In the genomic region with DNA sequence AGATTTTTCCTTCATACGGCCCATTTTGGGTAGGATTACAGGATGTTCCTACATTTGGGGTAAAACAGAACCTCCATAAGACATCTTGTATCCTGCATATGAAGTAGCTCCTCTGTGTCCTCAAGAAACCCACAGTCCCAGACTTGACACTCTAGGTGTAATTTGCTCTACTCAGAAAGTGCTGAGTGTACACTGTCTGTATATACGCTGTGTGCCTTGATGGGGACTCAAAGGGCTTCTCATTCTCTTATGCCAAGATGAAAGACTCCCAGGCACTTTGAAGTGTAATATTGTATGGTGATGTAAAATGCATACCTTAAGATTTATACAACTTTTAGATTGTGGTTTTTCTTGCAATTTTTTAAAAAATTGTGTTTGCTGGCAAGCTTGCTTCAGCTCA, we compare ENCODE assay signal across 42 cellular contexts. TPM values are rescaled to one million over a fixed set of nuclear protein-coding genes. Genes with fewer than 3 reads are reported as not detected.
"Had no signal": no experiment of that assay in that cellular context is flagged by ENCODE, and none has a peak within 500 bp of the region (broad histone marks: within the 10 kb centered on the region; RNA-seq: fewer than 3 reads in every experiment).

No MANE protein-coding gene starts in this region.

- H3K4me3 Mint-ChIP-seq: activated naive CD4-positive, alpha-beta T cell treated with anti-CD3 and anti-CD28 coated beads for 36 hours; activated naive CD4-positive, alpha-beta T cell treated with anti-CD3 and anti-CD28 coated beads, Interleukin-2, amount 10 ng/mL, durations not matched to agents 7 days and 5 days; activated naive CD4-positive, alpha-beta T cell treated with anti-CD3 and anti-CD28 coated beads, Interleukin-2, amount 50 U/mL, for 24 hours; activated naive CD8-positive, alpha-beta T cell; activated naive CD8-positive, alpha-beta T cell treated with anti-CD3 and anti-CD28 coated beads for 36 hours; activated naive CD8-positive, alpha-beta T cell treated with anti-CD3 and anti-CD28 coated beads, Interleukin-2, amount 10 ng/mL, durations not matched to agents 7 days and 5 days; activated naive CD8-positive, alpha-beta T cell treated with anti-CD3 and anti-CD28 coated beads, Interleukin-2, amount 50 U/mL, for 24 hours; activated T-cell treated with anti-CD3 and anti-CD28 coated beads, Interleukin-2, amount 50 U/mL, for 24 hours; activated T-cell treated with anti-CD3 and anti-CD28 coated beads, Interleukin-2, amount 50 U/mL, for 4 hours; activated T-cell treated with anti-CD3 and anti-CD28 coated beads, Interleukin-2, amount 50 U/mL, for 72 hours; activated T-helper 1 cell treated with anti-CD3 and anti-CD28 coated beads, Interleukin-12 subunit alpha, Interleukin-12 subunit beta, Interleukin-2, Interleukin-4 antibody, amounts not matched to agents 30 ng/mL and 10 ng/mL and 1 ng/mL, durations not matched to agents 14 hours and 24 hours and 36 hours; activated T-helper 17 cell treated with anti-CD3 and anti-CD28 coated beads, Interleukin-2, amount 50 U/mL, for 72 hours; central memory CD8-positive, alpha-beta T cell had no signal

- H3K36me3 Mint-ChIP-seq: activated naive CD4-positive, alpha-beta T cell treated with anti-CD3 and anti-CD28 coated beads, Interleukin-2, amount 10 ng/mL, durations not matched to agents 7 days and 5 days; brain had no signal

- H3K4me3 ChIP-seq: adrenal gland, ascending aorta, body of pancreas, breast epithelium, cardiac muscle cell had no signal

- H3K27ac Mint-ChIP-seq: activated naive CD4-positive, alpha-beta T cell treated with anti-CD3 and anti-CD28 coated beads for 36 hours; activated naive CD4-positive, alpha-beta T cell treated with anti-CD3 and anti-CD28 coated beads, Interleukin-2, amount 10 ng/mL, durations not matched to agents 7 days and 5 days; activated naive CD4-positive, alpha-beta T cell treated with anti-CD3 and anti-CD28 coated beads, Interleukin-2, amount 50 U/mL, for 24 hours; activated naive CD4-positive, alpha-beta T cell treated with anti-CD3 and anti-CD28 coated beads, Interleukin-2, amount 50 U/mL, for 72 hours; activated naive CD8-positive, alpha-beta T cell; activated naive CD8-positive, alpha-beta T cell treated with anti-CD3 and anti-CD28 coated beads for 36 hours; activated naive CD8-positive, alpha-beta T cell treated with anti-CD3 and anti-CD28 coated beads, Interleukin-2, amount 10 ng/mL, durations not matched to agents 7 days and 5 days; activated naive CD8-positive, alpha-beta T cell treated with anti-CD3 and anti-CD28 coated beads, Interleukin-2, amount 50 U/mL, for 24 hours; activated T-cell treated with anti-CD3 and anti-CD28 coated beads, Interleukin-2, amount 50 U/mL, for 24 hours; activated T-cell treated with anti-CD3 and anti-CD28 coated beads, Interleukin-2, amount 50 U/mL, for 72 hours; activated T-helper 1 cell treated with anti-CD3 and anti-CD28 coated beads, Interleukin-12 subunit alpha, Interleukin-12 subunit beta, Interleukin-2, Interleukin-4 antibody, amounts not matched to agents 30 ng/mL and 10 ng/mL and 1 ng/mL, durations not matched to agents 14 hours and 24 hours and 36 hours; activated T-helper 17 cell treated with anti-CD3 and anti-CD28 coated beads, Interleukin-2, amount 50 U/mL, for 72 hours; activated T-helper 2 cell treated with anti-CD3 and anti-CD28 coated beads, Interferon-gamma antibody, Interleukin-2, Interleukin-4, amounts not matched to agents 10 μg/mL and 5 μg/mL and 100 μg/mL, durations not matched to agents 14 hours and 24 hours and 36 hours; brain had no signal

- FAIRE-seq: astrocyte, bronchial epithelial cell had no signal

- H3K27me3 ChIP-seq: ascending aorta, body of pancreas had no signal

- DNase-seq: activated effector memory CD4-positive, alpha-beta T cell treated with anti-CD3 and anti-CD28 coated beads, Interleukin-2, amount 50 U/mL, for 16 hours; activated effector memory CD4-positive, alpha-beta T cell treated with Interleukin-2 at 50 U/mL for 16 hours; activated gamma-delta T cell; activated gamma-delta T cell treated with Interleukin-2 at 50 U/mL for 16 hours; activated naive CD4-positive, alpha-beta T cell; activated naive CD4-positive, alpha-beta T cell treated with anti-CD3 and anti-CD28 coated beads for 36 hours; activated naive CD4-positive, alpha-beta T cell treated with anti-CD3 and anti-CD28 coated beads, Interleukin-2, amount 10 ng/mL, durations not matched to agents 7 days and 5 days; activated naive CD4-positive, alpha-beta T cell treated with anti-CD3 and anti-CD28 coated beads, Interleukin-2, amount 50 U/mL, for 16 hours; activated naive CD4-positive, alpha-beta T cell treated with Interleukin-2 at 50 U/mL for 16 hours; activated naive CD8-positive, alpha-beta T cell treated with anti-CD3 and anti-CD28 coated beads for 36 hours; activated naive CD8-positive, alpha-beta T cell treated with anti-CD3 and anti-CD28 coated beads, Interleukin-2, amount 10 ng/mL, durations not matched to agents 7 days and 5 days; activated naive CD8-positive, alpha-beta T cell treated with anti-CD3 and anti-CD28 coated beads, Interleukin-2, amount 50 U/mL, for 24 hours; activated T-cell treated with anti-CD3 and anti-CD28 coated beads, Interleukin-2, amount 50 U/mL, for 24 hours; activated T-cell treated with anti-CD3 and anti-CD28 coated beads, Interleukin-2, amount 50 U/mL, for 4 hours; activated T-cell treated with anti-CD3 and anti-CD28 coated beads, Interleukin-2, amount 50 U/mL, for 48 hours; activated T-cell treated with anti-CD3 and anti-CD28 coated beads, Interleukin-2, amount 50 U/mL, for 72 hours; adrenal gland; amniotic stem cell; amygdala; anterior cingulate cortex; aorta; body of pancreas; brain microvascular endothelial cell; caudate nucleus; central memory CD4-positive, alpha-beta T cell; cerebellar nuclear complex had no signal

- H3K4me1 Mint-ChIP-seq: activated naive CD4-positive, alpha-beta T cell treated with anti-CD3 and anti-CD28 coated beads, Interleukin-2, amount 50 U/mL, for 24 hours; activated naive CD8-positive, alpha-beta T cell treated with anti-CD3 and anti-CD28 coated beads for 36 hours; activated naive CD8-positive, alpha-beta T cell treated with anti-CD3 and anti-CD28 coated beads, Interleukin-2, amount 50 U/mL, for 24 hours; activated T-helper 17 cell treated with anti-CD3 and anti-CD28 coated beads, Interleukin-2, amount 50 U/mL, for 72 hours had no signal

- H3K9me3 ChIP-seq: adrenal gland, ascending aorta, body of pancreas, breast epithelium had no signal

- ATAC-seq: activated naive CD4-positive, alpha-beta T cell treated with anti-CD3 and anti-CD28 coated beads, Interleukin-2, amount 50 U/mL, for 72 hours; activated naive CD8-positive, alpha-beta T cell treated with anti-CD3 and anti-CD28 coated beads, Interleukin-2, amount 50 U/mL, for 24 hours; activated T-cell treated with anti-CD3 and anti-CD28 coated beads, Interleukin-2, amount 50 U/mL, for 4 hours; activated T-cell treated with anti-CD3 and anti-CD28 coated beads, Interleukin-2, amount 50 U/mL, for 72 hours; activated T-helper 17 cell treated with anti-CD3 and anti-CD28 coated beads, Interleukin-2, amount 50 U/mL, for 72 hours; body of pancreas had no signal

- H3K36me3 ChIP-seq: adrenal gland, ascending aorta, brain microvascular endothelial cell, breast epithelium, cardiac muscle cell had no signal

- H3K27ac ChIP-seq: adrenal gland, ascending aorta, body of pancreas, brain microvascular endothelial cell, breast epithelium, cardiac muscle cell had no signal

- H3K9me3 Mint-ChIP-seq: activated naive CD4-positive, alpha-beta T cell treated with anti-CD3 and anti-CD28 coated beads for 36 hours; activated naive CD8-positive, alpha-beta T cell treated with anti-CD3 and anti-CD28 coated beads, Interleukin-2, amount 50 U/mL, for 24 hours; activated T-helper 2 cell treated with anti-CD3 and anti-CD28 coated beads, Interferon-gamma antibody, Interleukin-2, Interleukin-4, amounts not matched to agents 10 μg/mL and 5 μg/mL and 100 μg/mL, durations not matched to agents 14 hours and 24 hours and 36 hours had no signal

- H3K4me1 ChIP-seq: adrenal gland, ascending aorta, body of pancreas, breast epithelium had no signal

RNA-seq across cellular contexts. Expression of gene TFAP2D, which starts 5.2 kb away (rescaled TPM):
- total RNA-seq: activated naive CD4-positive, alpha-beta T cell treated with anti-CD3 and anti-CD28 coated beads for 36 hours; activated naive CD4-positive, alpha-beta T cell treated with anti-CD3 and anti-CD28 coated beads, Interleukin-2, amount 50 U/mL, for 72 hours; activated naive CD8-positive, alpha-beta T cell treated with anti-CD3 and anti-CD28 coated beads for 36 hours; activated naive CD8-positive, alpha-beta T cell treated with anti-CD3 and anti-CD28 coated beads, Interleukin-2, amount 10 ng/mL, durations not matched to agents 7 days and 5 days; activated T-cell treated with anti-CD3 and anti-CD28 coated beads, Interleukin-2, amount 50 U/mL, for 4 hours; activated T-cell treated with anti-CD3 and anti-CD28 coated beads, Interleukin-2, amount 50 U/mL, for 72 hours; activated T-helper 1 cell treated with anti-CD3 and anti-CD28 coated beads, Interleukin-12 subunit alpha, Interleukin-12 subunit beta, Interleukin-2, Interleukin-4 antibody, amounts not matched to agents 30 ng/mL and 10 ng/mL and 1 ng/mL, durations not matched to agents 14 hours and 24 hours and 36 hours; activated T-helper 17 cell treated with anti-CD3 and anti-CD28 coated beads, Interleukin-2, amount 50 U/mL, for 72 hours; activated T-helper 2 cell treated with anti-CD3 and anti-CD28 coated beads, Interferon-gamma antibody, Interleukin-2, Interleukin-4, amounts not matched to agents 10 μg/mL and 5 μg/mL and 100 μg/mL, durations not matched to agents 14 hours and 24 hours and 36 hours; adrenal gland; aorta; ascending aorta; astrocyte; body of pancreas; breast epithelium; bronchial epithelial cell; cardiac muscle cell; cardiac septum; cerebellum; chondrocyte had no signal
- polyA plus RNA-seq: adrenal gland, aorta, cardiac muscle cell had no signal
